ENCODE assay signal across 8 cellular contexts in genomic region chr20:25622450-25623224, GRCh38. TPM values are rescaled to one million over a fixed set of nuclear protein-coding genes. Genes with fewer than 3 reads are reported as not detected.
DNase-seq lines count a peak whose midpoint lies in the region; ATAC-seq and TF ChIP-seq lines count a peak whose summit lies in the region.

No MANE protein-coding gene starts in this region.

- ATAC-seq in Right ventricle myocardium inferior, result no peak
- no peak for ATAC-seq in lung (ENCODE audit: insufficient read depth, low FRiP score)

- WGBS in lung, 2 donors, result 39 to 47% methylated on average over 17 of the region's 17 CpGs

- H3K4me3 ChIP-seq in right atrium auricular region (peak overlapping the region; percentile 89 to 98), astrocyte of the cerebellum (ENCODE audit: low read depth, low read length) (peak overlapping the region; percentile 92), lung (peak overlapping the region; percentile 89), uterus (peak overlapping the region; percentile 73 to 90)

- H3K27me3 ChIP-seq in right atrium auricular region (no peaks in the 10 kb centered on the region), lung (ENCODE audit: control insufficient read depth, insufficient read depth) (no peaks in the 10 kb centered on the region), uterus (no peaks in the 10 kb centered on the region)

- DNase-seq in right atrium auricular region (ENCODE audit: low spot score) (no peak), Right ventricle myocardium inferior (ENCODE audit: missing footprints) (no peak), astrocyte of the cerebellum (ENCODE audit: low read depth) (no peak), lung (ENCODE audit: low spot score) (no peak), uterus (no peak), SHP77 treated with DMSO at 0.1 percent for 48 hours (lab: John Stamatoyannopoulos, UW) (no peak), ecto neural progenitor cell (ENCODE audit: low spot score) (no peak), cortex of kidney (lab: John Stamatoyannopoulos, UW) (no peak)

- H3K27ac ChIP-seq in right atrium auricular region (peak overlapping the region; percentile 93 to 95), lung (ENCODE audit: low read depth in 1 of 2, low read length in 1 of 2) (peak overlapping the region; percentile 92), uterus (peak overlapping the region; percentile 82 to 90)

- H3K4me1 ChIP-seq in right atrium auricular region (peaks cover 0 to 23% of the 10 kb centered on the region in 2 donors), lung (ENCODE audit: control insufficient read depth in 2 of 2, insufficient read depth in 2 of 2, low read length in 2 of 2) (peaks cover 6 to 8% of the 10 kb centered on the region in 2 donors), uterus (no peaks in the 10 kb centered on the region)

- TF ChIP-seq CTCF in right atrium auricular region (IDR thresholded peaks at IDR 0.05), result peak in 1 of 2 donors; percentile 18
- no peak for TF ChIP-seq CTCF in astrocyte of the cerebellum (IDR thresholded peaks at IDR 0.05; ENCODE audit: low read depth, low read length, missing control alignments)
- TF ChIP-seq CTCF in lung (IDR thresholded peaks at IDR 0.05; ENCODE audit: control extremely low read depth, extremely low read depth), result no peak
- no peak for TF ChIP-seq CTCF in uterus (IDR thresholded peaks at IDR 0.05)

- intact Hi-C loops in Right ventricle myocardium inferior (cut with DNase I), result loop anchor here (5.0 kb wide), 1 partner anchor 80 kb away; no protein-coding TSS in a partner anchor
- intact Hi-C loops in uterus (cut with DNase I; ENCODE audit: low total_unique reads), result no loop called here

- in situ Hi-C loops in astrocyte of the cerebellum (cut with HindIII; ENCODE audit: low sequenced_read_pairs), result no loop called here

- H3K36me3 ChIP-seq in right atrium auricular region, result no peaks in the 10 kb centered on the region
- H3K36me3 ChIP-seq in lung (ENCODE audit: control insufficient read depth in 2 of 2, insufficient read depth in 2 of 2, low read length in 2 of 2), result peaks cover 0 to 3% of the 10 kb centered on the region in 2 donors
- no peaks in the 10 kb centered on the region for H3K36me3 ChIP-seq in uterus

- no peak for TF ChIP-seq POLR2A in uterus (IDR thresholded peaks at IDR 0.05)

- H3K9me3 ChIP-seq in right atrium auricular region, result no peaks in the 10 kb centered on the region
- H3K9me3 ChIP-seq in lung (ENCODE audit: control insufficient read depth in 2 of 2, insufficient read depth in 1 of 2, low read length in 1 of 2), result no peaks in the 10 kb centered on the region
- no peaks in the 10 kb centered on the region for H3K9me3 ChIP-seq in uterus

RNA-seq across cellular contexts. Expression of gene NANP, which starts 1.2 kb away (rescaled TPM):
- total RNA-seq in right atrium auricular region, result 1 to 10 TPM; 4.1 to 5.1 TPM
- 3.8 TPM for total RNA-seq in Right ventricle myocardium inferior
- total RNA-seq in lung, result 1 to 10 TPM; 5.0 to 7.3 TPM
- 1 to 10 TPM; 2.4 to 3.7 TPM for polyA plus RNA-seq in lung
- 10 to 100 TPM in 1 of 4 donors, 1 to 10 TPM in 2, under 1 TPM in 1; 0.88 to 10.9 (median 4.0) TPM for total RNA-seq in uterus

RNA-seq across cellular contexts. Expression of gene NINL, which starts 37.3 kb away (rescaled TPM):
- 1 to 10 TPM; 3.7 to 4.8 TPM for total RNA-seq in right atrium auricular region
- 7.8 TPM for total RNA-seq in Right ventricle myocardium inferior
- 10 to 100 TPM; 15.5 to 25.9 TPM for total RNA-seq in lung
- polyA plus RNA-seq in lung, result 1 to 10 TPM; 4.5 to 8.4 TPM
- total RNA-seq in uterus, result 10 to 100 TPM in 3 of 4 donors, 1 to 10 TPM in 1; 5.0 to 22.3 (median 14.7) TPM
